ENCODE assay signal across 2 cellular contexts in the genomic region with DNA sequence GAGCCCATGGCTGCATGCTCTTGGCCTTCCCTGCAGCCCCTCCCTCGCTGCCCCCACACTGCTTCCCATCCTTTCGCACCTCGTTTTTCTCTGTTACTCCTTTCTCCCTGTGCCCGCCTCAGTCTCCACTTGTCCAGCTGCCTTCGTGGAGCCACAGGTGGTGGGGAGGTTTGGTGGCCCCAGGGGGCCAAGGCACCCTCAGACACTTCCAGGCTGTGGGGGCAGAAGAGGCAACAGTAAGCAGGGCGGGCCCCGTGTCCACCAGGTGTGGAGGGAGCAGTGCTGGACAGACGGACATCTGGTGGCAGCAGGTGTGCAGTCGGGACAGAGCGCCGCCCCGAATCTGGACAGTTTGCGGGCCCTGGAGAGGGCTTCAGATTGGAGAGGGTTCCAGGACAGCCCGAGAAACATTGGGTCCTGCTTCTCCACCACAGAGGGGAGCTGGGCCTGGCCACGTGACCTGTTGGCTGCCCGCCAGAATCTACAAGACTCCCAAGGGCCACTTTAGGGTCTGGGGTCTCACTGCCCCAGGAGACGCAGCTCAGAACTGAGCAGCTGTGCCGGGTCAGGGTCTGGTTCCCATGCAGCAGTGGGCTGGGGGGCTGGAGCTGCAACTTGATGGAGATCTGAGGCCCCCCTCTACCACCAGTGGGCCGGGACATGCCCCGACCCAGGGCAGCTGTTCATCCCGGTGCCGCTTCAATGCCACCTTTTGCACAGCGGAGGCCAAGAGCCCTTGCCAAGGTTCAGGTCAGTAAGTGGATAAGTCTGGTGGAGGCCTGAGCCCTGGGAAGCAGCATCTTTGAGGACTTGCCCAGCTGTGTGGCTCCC.
A peak's percentile ranks its signal among the peaks of the same experiment; 100 is the strongest.
TF ChIP-seq lines count a peak whose summit lies in the region.

No MANE protein-coding gene starts in this region.

TF ChIP-seq in SK-N-SH, 30 proteins besides CTCF, POLR2A, EP300 and RAD21:
- TF ChIP-seq, protein P1, sequence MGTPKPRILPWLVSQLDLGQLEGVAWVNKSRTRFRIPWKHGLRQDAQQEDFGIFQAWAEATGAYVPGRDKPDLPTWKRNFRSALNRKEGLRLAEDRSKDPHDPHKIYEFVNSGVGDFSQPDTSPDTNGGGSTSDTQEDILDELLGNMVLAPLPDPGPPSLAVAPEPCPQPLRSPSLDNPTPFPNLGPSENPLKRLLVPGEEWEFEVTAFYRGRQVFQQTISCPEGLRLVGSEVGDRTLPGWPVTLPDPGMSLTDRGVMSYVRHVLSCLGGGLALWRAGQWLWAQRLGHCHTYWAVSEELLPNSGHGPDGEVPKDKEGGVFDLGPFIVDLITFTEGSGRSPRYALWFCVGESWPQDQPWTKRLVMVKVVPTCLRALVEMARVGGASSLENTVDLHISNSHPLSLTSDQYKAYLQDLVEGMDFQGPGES (IDR thresholded peaks at IDR 0.05; ENCODE audit: low read depth, low read length) = no peak
- TF ChIP-seq NFIC (IDR thresholded peaks at IDR 0.05; ENCODE audit: borderline replicate concordance) (peak; percentile 37; the same call in 1 of the 2 replicates), FOXM1 (IDR thresholded peaks at IDR 0.05; ENCODE audit: low read depth) (no peak), ELF1 (IDR thresholded peaks at IDR 0.05) (no peak)
- TF ChIP-seq, protein P2, sequence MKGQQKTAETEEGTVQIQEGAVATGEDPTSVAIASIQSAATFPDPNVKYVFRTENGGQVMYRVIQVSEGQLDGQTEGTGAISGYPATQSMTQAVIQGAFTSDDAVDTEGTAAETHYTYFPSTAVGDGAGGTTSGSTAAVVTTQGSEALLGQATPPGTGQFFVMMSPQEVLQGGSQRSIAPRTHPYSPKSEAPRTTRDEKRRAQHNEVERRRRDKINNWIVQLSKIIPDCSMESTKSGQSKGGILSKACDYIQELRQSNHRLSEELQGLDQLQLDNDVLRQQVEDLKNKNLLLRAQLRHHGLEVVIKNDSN (IDR thresholded peaks at IDR 0.05; ENCODE audit: borderline replicate concordance, low read depth) = no peak

TF ChIP-seq in SK-N-SH treated with all-trans-retinoic acid at 6 μM for 48 hours, 23 proteins besides CTCF, POLR2A, EP300 and RAD21:
- TF ChIP-seq BACH2 (CRISPR knock-in tag; IDR thresholded peaks at IDR 0.05; ENCODE audit: borderline replicate concordance) (no peak), ZNF8 (CRISPR knock-in tag; IDR thresholded peaks at IDR 0.05) (no peak), ZC3H10 (CRISPR knock-in tag; IDR thresholded peaks at IDR 0.05) (no peak), RARB (CRISPR knock-in tag; IDR thresholded peaks at IDR 0.05) (no peak), CSDC2 (CRISPR knock-in tag; IDR thresholded peaks at IDR 0.05) (no peak), ESRRG (CRISPR knock-in tag; IDR thresholded peaks at IDR 0.05) (no peak), ZNF70 (CRISPR knock-in tag; IDR thresholded peaks at IDR 0.05) (no peak), ZFP3 (CRISPR knock-in tag; IDR thresholded peaks at IDR 0.05) (no peak), TOX (CRISPR knock-in tag; IDR thresholded peaks at IDR 0.05; ENCODE audit: borderline replicate concordance) (no peak), TSHZ2 (CRISPR knock-in tag; IDR thresholded peaks at IDR 0.05) (no peak)
- TF ChIP-seq, protein P3, sequence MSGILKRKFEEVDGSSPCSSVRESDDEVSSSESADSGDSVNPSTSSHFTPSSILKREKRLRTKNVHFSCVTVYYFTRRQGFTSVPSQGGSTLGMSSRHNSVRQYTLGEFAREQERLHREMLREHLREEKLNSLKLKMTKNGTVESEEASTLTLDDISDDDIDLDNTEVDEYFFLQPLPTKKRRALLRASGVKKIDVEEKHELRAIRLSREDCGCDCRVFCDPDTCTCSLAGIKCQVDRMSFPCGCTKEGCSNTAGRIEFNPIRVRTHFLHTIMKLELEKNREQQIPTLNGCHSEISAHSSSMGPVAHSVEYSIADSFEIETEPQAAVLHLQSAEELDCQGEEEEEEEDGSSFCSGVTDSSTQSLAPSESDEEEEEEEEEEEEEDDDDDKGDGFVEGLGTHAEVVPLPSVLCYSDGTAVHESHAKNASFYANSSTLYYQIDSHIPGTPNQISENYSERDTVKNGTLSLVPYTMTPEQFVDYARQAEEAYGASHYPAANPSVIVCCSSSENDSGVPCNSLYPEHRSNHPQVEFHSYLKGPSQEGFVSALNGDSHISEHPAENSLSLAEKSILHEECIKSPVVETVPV (CRISPR knock-in tag; IDR thresholded peaks at IDR 0.05) = no peak
